In the genomic region with DNA sequence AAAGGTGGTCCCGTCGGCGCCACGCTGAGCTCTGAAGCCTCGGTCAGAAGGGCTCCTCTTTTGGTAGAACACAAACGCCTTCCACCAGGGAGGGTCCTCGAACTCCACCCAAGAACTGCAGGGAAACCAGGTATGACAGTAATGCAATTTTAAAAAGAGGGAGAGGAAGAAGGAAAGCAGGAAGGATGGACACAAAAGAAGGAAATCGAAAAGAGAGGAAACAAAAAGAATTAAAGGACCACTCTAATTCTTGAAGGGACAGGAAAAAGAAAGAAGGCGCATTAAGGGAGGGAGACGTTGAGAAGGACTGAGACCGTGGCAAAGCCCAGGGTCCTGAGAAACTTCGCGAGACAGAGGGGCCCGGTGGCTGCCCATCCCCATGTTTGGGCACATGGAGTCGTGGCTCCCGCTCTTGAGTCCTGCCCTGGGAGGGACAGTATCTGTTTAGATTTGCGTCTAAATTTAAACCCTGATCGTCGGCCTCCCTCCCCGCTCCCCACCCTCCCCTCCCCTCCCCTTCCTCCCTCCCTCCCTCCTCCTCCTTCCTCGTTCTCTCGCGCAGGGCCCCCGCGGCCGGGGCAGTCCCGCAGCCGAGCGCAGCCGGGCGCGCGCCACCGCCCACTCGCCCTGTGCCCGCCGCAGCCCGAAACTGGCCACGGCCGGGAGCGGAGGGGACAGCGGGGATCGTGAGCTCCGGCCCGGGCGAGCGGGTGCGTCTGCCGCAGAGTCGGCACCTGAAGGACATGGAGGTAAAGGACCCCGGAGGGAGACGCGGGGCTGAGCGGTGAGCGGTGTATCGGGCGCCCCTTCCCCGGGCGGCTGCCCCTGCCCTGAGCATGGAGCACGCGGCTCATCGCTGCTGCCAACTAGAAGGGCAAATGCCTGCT, we compare ENCODE assay signal across 8 cellular contexts. TPM values are rescaled to one million over a fixed set of nuclear protein-coding genes. Genes with fewer than 3 reads are reported as not detected.
DNase-seq lines count a peak whose midpoint lies in the region; ATAC-seq and TF ChIP-seq lines count a peak whose summit lies in the region.

A gene with protein sequence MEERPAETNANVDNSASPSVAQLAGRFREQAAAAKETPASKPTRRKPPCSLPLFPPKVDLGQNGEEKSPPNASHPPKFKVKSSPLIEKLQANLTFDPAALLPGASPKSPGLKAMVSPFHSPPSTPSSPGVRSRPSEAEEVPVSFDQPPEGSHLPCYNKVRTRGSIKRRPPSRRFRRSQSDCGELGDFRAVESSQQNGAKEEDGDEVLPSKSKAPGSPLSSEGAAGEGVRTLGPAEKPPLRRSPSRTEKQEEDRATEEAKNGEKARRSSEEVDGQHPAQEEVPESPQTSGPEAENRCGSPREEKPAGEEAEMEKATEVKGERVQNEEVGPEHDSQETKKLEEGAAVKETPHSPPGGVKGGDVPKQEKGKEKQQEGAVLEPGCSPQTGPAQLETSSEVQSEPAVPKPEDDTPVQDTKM (plus strand): TSS at position 552 of the 887 bp plus-strand sequence. CDS start 192 bp downstream, at position 744.

- H3K36me3 ChIP-seq in GM06990 (ENCODE audit: control insufficient read depth, insufficient read depth, low read length) = peaks cover 4% of the 10 kb centered on the region
- no peaks in the 10 kb centered on the region for H3K36me3 ChIP-seq in HUES64 (ENCODE audit: insufficient read depth, low read length)

- H3K27me3 ChIP-seq in GM06990 (replicated peaks; ENCODE audit: control insufficient read depth, insufficient read depth, low read length) (no peaks in the 10 kb centered on the region), HUES64 (ENCODE audit: insufficient read depth, low read length) (peaks cover 76% of the 10 kb centered on the region)

- H3K27me3 Mint-ChIP-seq in stimulated activated naive CD8-positive, alpha-beta T cell treated with anti-CD3 and anti-CD28 coated beads, Interleukin-15, amount 100 ng/mL, for 72 hours = no peaks in the 10 kb centered on the region

- peak within 1 kb of the TSS; percentile 89 to 90 for H3K4me3 Mint-ChIP-seq in stimulated activated naive CD8-positive, alpha-beta T cell treated with anti-CD3 and anti-CD28 coated beads, Interleukin-15, amount 100 ng/mL, for 72 hours

- no peaks in the 10 kb centered on the region for H3K9me3 ChIP-seq in HUES64 (ENCODE audit: insufficient read depth, low read depth, low read length)

- TF ChIP-seq CTCF in GM06990 (IDR thresholded peaks at IDR 0.05; ENCODE audit: insufficient read depth, low read length, poor library complexity, severe bottlenecking) = no peak

- WGBS in HUES64 = 7% methylated on average over 59 of the region's 62 CpGs

- H3K4me1 ChIP-seq in HUES64 (ENCODE audit: insufficient read depth, low read length) = peaks cover 14% of the 10 kb centered on the region

- H3K27ac Mint-ChIP-seq in stimulated activated naive CD8-positive, alpha-beta T cell treated with anti-CD3 and anti-CD28 coated beads, Interleukin-15, amount 100 ng/mL, for 72 hours = peak within 1 kb of the TSS; percentile 94 to 97

- ATAC-seq in stimulated activated naive CD8-positive, alpha-beta T cell treated with anti-CD3 and anti-CD28 coated beads, Interleukin-15, amount 100 ng/mL, for 72 hours = peak; percentile 32

- peaks cover 72% of the 10 kb centered on the region for H3K4me1 Mint-ChIP-seq in stimulated activated naive CD8-positive, alpha-beta T cell treated with anti-CD3 and anti-CD28 coated beads, Interleukin-15, amount 100 ng/mL, for 72 hours

- H3K4me3 ChIP-seq in GM06990 (replicated peaks; ENCODE audit: low read depth, low read length) (peak within 1 kb of the TSS; percentile 95), HUES64 (ENCODE audit: low read length) (peak within 1 kb of the TSS; percentile 66)

- peaks cover 10 to 12% of the 10 kb centered on the region in 2 donors for H3K9me3 Mint-ChIP-seq in stimulated activated naive CD8-positive, alpha-beta T cell treated with anti-CD3 and anti-CD28 coated beads, Interleukin-15, amount 100 ng/mL, for 72 hours

- no peak within 1 kb of the TSS for H3K27ac ChIP-seq in HUES64 (ENCODE audit: low read depth, low read length)

- peak within 1 kb of the TSS; percentile 60 for H3K9ac ChIP-seq in HUES64 (ENCODE audit: low read depth, low read length)

- peak; percentile 79 for DNase-seq in GM06990 (ENCODE audit: extremely low read depth, insufficient read length)
- peak; percentile 46 for DNase-seq in activated CD4-positive, alpha-beta T cell treated with anti-CD3 and anti-CD28 coated beads, Interleukin-2, amount 50 U/mL, for 1 hour
- DNase-seq in effector CD4-positive, alpha-beta T cell = peak; percentile 36
- no peak for DNase-seq in mucosa of gallbladder (ENCODE audit: low spot score)
- DNase-seq in stimulated activated naive CD8-positive, alpha-beta T cell treated with anti-CD3 and anti-CD28 coated beads, Interleukin-15, amount 100 ng/mL, for 72 hours = peak; percentile 61 to 75
- DNase-seq in HPDE6-E6E7 (ENCODE audit: extremely low spot score) = no peak
- no peak for DNase-seq in amniotic stem cell (lab: John Stamatoyannopoulos, UW)

RNA-seq across cellular contexts. Expression of the gene that starts here (rescaled TPM):
- polyA plus RNA-seq in HUES64 (2013, experiment 1 of 2) = 0.55 TPM
- 1.6 TPM for polyA plus RNA-seq in HUES64 (2013, experiment 2 of 2)
- 18.4 TPM for total RNA-seq in mucosa of gallbladder

Comparison
In these comparisons a context has a peak if more than half of its experiments do, and no peak if none do; other contexts are left out.
1. DNase-seq: peak in GM06990 (single experiment), activated CD4-positive, alpha-beta T cell treated with anti-CD3 and anti-CD28 coated beads, Interleukin-2, amount 50 U/mL, for 1 hour (single experiment), effector CD4-positive, alpha-beta T cell (single experiment) and stimulated activated naive CD8-positive, alpha-beta T cell treated with anti-CD3 and anti-CD28 coated beads, Interleukin-15, amount 100 ng/mL, for 72 hours (2 of 2); none in mucosa of gallbladder (single experiment), HPDE6-E6E7 (single experiment) and amniotic stem cell (single experiment).